ENCODE assay signal across 8 cellular contexts in the genomic region with DNA sequence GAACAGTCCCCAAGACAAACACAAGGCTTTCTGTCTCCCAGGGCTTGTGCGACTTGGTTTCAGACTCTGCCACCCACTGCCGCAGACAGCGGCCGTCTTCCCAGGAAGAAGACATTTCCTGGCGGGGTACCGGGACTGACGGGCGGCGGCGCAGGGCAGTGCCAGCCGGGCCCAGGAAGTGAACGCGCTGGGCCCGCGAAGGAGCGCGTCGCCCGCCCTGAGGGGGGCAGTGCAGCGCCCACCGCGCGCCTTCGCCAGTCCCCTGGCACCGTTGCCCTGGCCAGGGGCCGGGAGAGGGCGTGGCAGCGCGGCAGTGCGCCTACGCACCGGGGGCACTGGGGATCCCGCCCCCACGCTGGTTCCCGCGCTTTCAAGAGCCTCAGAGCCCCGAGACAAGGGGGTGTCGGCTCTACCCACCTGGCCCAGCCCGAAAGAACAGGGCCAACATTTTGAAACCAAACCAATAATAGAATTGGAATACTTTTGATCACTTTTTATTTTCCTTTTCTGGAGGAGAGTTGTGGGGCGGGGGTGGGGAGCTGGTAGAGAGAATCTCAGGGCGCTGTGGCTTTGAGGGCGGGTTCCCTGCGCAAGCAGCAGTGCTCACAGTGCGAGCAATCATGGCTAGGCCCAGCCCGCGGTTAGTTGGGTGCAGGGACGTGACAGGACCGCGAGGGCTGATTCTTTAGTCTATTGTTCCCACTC. TPM values are rescaled to one million over a fixed set of nuclear protein-coding genes. Genes with fewer than 3 reads are reported as not detected.
DNase-seq lines count a peak whose midpoint lies in the region; ATAC-seq and TF ChIP-seq lines count a peak whose summit lies in the region.

No MANE protein-coding gene starts in this region.

- in situ Hi-C loops in G401 (cut with HindIII; ENCODE audit: low sequenced_read_pairs) = no loop called here

- peak; percentile 60 for DNase-seq in DMS79 treated with DMSO at 0.1 percent for 48 hours (lab: John Stamatoyannopoulos, UW)
- peak; percentile 88 for DNase-seq in NCI-H748 (lab: John Stamatoyannopoulos, UW; ENCODE audit: unreplicated experiment)
- peak; percentile 61 for DNase-seq in activated T-cell treated with anti-CD3 and anti-CD28 coated beads, Interleukin-2, amount 50 U/mL, for 1 hour
- no peak for DNase-seq in esophagus squamous epithelium (lab: John Stamatoyannopoulos, UW)
- DNase-seq in natural killer cell treated with Interleukin-12 subunit alpha and Interleukin-12 subunit beta and Interleukin-15 and Interleukin-18, amount 100 ng/mL, for 72 hours (ENCODE audit: low spot score) = no peak
- peak; percentile 58 to 81 for DNase-seq in vagina (ENCODE audit: extremely low spot score in 2 of 2)
- DNase-seq in G401 (ENCODE audit: low spot score) = no peak

- H3K9me3 ChIP-seq in esophagus squamous epithelium = no peaks in the 10 kb centered on the region
- no peaks in the 10 kb centered on the region for H3K9me3 ChIP-seq in vagina

- WGBS in esophagus squamous epithelium, 2 donors = 2 to 49% methylated on average over 6 to 13 of the region's 49 CpGs

- peaks cover 8 to 22% (median 10%) of the 10 kb centered on the region in 3 donors for H3K4me1 ChIP-seq in esophagus squamous epithelium
- peaks cover 10% of the 10 kb centered on the region for H3K4me1 ChIP-seq in vagina

- peak overlapping the region; percentile 15 for H3K4me3 Mint-ChIP-seq in natural killer cell treated with Interleukin-12 subunit alpha and Interleukin-12 subunit beta and Interleukin-15 and Interleukin-18, amount 100 ng/mL, for 72 hours

- H3K27ac ChIP-seq in esophagus squamous epithelium (peak overlapping the region; percentile 59 to 80 (median 76)), vagina (peak overlapping the region; percentile 74)

- no peaks in the 10 kb centered on the region for H3K36me3 Mint-ChIP-seq in natural killer cell treated with Interleukin-12 subunit alpha and Interleukin-12 subunit beta and Interleukin-15 and Interleukin-18, amount 100 ng/mL, for 72 hours

- TF ChIP-seq CTCF in esophagus squamous epithelium (IDR thresholded peaks at IDR 0.05) = peak in 4 of 6 experiments; percentile 17 to 36 (median 30)
- TF ChIP-seq CTCF in vagina (IDR thresholded peaks at IDR 0.05) = no peak

- H3K27me3 ChIP-seq in esophagus squamous epithelium (no peaks in the 10 kb centered on the region), vagina (no peaks in the 10 kb centered on the region)

- H3K4me1 Mint-ChIP-seq in natural killer cell treated with Interleukin-12 subunit alpha and Interleukin-12 subunit beta and Interleukin-15 and Interleukin-18, amount 100 ng/mL, for 72 hours (ENCODE audit: low read depth in 2 of 2) = peaks cover 3 to 9% of the 10 kb centered on the region in 2 donors

- peaks cover 0 to 10% of the 10 kb centered on the region in 2 donors for H3K27me3 Mint-ChIP-seq in natural killer cell treated with Interleukin-12 subunit alpha and Interleukin-12 subunit beta and Interleukin-15 and Interleukin-18, amount 100 ng/mL, for 72 hours

- H3K4me3 ChIP-seq in esophagus squamous epithelium (peak overlapping the region; percentile 30 to 66 (median 44)), vagina (peak overlapping the region; percentile 36 to 37)

- intact Hi-C loops in esophagus squamous epithelium (cut with DNase I) = no loop called here
- intact Hi-C loops in vagina (cut with DNase I) = no loop called here

- no peaks in the 10 kb centered on the region for H3K9me3 Mint-ChIP-seq in natural killer cell treated with Interleukin-12 subunit alpha and Interleukin-12 subunit beta and Interleukin-15 and Interleukin-18, amount 100 ng/mL, for 72 hours

- no peak overlapping the region for H3K27ac Mint-ChIP-seq in natural killer cell treated with Interleukin-12 subunit alpha and Interleukin-12 subunit beta and Interleukin-15 and Interleukin-18, amount 100 ng/mL, for 72 hours

- no peaks in the 10 kb centered on the region for H3K36me3 ChIP-seq in esophagus squamous epithelium
- H3K36me3 ChIP-seq in vagina = no peaks in the 10 kb centered on the region

- no peak for TF ChIP-seq POLR2A in esophagus squamous epithelium (IDR thresholded peaks at IDR 0.05)
- TF ChIP-seq POLR2A in vagina (IDR thresholded peaks at IDR 0.05) = no peak

- ATAC-seq in HG02759 (IDR thresholded peaks at IDR 0.05; ENCODE audit: unreplicated experiment) = peak; percentile 86
- ATAC-seq in natural killer cell treated with Interleukin-12 subunit alpha and Interleukin-12 subunit beta and Interleukin-15 and Interleukin-18, amount 100 ng/mL, for 72 hours = peak; percentile 89 to 97

RNA-seq across cellular contexts. Expression of gene APLN, which starts 23.6 kb away (rescaled TPM):
- total RNA-seq in esophagus squamous epithelium = under 1 TPM; 0.09 to 0.53 (median 0.44) TPM
- 1 to 10 TPM in 1 of 2 donors, not detected in 1; 1.1 TPM for total RNA-seq in natural killer cell treated with Interleukin-12 subunit alpha and Interleukin-12 subunit beta and Interleukin-15 and Interleukin-18, amount 100 ng/mL, for 72 hours
- total RNA-seq in vagina = not detected
- not detected in 2 replicates for total RNA-seq in G401 (2014; rRNA removed; shearing (Covaris generic))

Comparison
In these comparisons a context has a peak if more than half of its experiments do, and no peak if none do; other contexts are left out.
1. DNase-seq: peak in DMS79 treated with DMSO at 0.1 percent for 48 hours (single experiment), NCI-H748 (single experiment), activated T-cell treated with anti-CD3 and anti-CD28 coated beads, Interleukin-2, amount 50 U/mL, for 1 hour (single experiment) and vagina (2 of 2); none in esophagus squamous epithelium (single experiment), natural killer cell treated with Interleukin-12 subunit alpha and Interleukin-12 subunit beta and Interleukin-15 and Interleukin-18, amount 100 ng/mL, for 72 hours (single experiment) and G401 (single experiment).
2. CTCF ChIP-seq: peak in esophagus squamous epithelium (4 of 6); none in vagina (0 of 3).